Comparison of ENCODE assay signal across 1 cellular context in the genomic region with DNA sequence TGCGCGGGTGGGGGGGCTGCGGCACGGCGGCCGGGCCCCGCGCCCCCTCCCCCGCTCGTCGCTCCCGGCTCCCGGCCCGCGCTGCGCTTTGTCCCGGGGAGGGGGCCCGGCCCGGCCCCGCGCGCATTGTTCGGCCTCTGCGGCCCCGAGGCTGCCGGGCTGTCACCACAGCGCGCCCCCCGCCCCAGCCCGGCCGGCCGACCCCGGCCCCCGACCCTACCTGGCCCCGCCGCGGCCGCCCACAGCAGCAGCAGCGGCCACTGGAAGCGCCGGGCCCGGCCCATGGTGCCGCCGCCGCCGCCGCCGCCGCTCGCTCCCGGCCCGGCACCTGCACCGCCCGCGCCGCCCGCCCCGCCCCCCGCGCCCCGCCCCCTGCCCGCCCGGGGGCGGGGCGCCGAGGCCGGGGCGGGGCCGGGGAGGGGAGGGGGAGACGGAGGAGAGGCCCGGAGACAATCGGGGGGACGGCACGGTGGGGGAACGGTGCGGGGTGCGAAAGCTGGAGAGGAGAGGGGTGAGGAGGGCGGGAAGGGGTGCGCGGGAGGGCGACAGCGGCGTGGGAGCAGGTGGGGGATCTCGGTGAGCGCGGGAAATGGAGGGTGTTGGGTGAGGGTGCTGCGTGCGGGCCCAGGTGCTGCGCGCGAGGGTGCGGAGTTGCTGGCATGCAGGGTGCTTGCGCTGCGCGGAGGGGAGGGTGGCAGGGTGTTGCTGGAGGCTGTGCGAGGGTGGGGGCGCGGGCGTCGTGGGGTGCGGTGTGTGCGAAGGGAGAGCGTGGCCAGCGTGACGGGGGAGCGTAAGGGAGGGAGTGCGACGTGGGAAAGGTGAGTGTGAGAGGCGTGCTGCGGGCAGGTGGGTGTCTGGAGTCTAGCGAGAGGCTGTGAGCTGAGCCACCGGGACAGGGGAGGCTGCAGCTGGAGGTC.
TF ChIP-seq lines count a peak whose summit lies in the region.

A gene with protein sequence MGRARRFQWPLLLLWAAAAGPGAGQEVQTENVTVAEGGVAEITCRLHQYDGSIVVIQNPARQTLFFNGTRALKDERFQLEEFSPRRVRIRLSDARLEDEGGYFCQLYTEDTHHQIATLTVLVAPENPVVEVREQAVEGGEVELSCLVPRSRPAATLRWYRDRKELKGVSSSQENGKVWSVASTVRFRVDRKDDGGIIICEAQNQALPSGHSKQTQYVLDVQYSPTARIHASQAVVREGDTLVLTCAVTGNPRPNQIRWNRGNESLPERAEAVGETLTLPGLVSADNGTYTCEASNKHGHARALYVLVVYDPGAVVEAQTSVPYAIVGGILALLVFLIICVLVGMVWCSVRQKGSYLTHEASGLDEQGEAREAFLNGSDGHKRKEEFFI (minus strand): TSS at position 344 of the 917 bp plus-strand sequence. CDS start 60 bp downstream, at position 284.

TF ChIP-seq in K562, 482 proteins besides CTCF, POLR2A, EP300 and RAD21 (continued from another document and continues in another):
- peak; percentile 39; the same call in 1 of the 2 replicates for TF ChIP-seq PHF8 (IDR thresholded peaks at IDR 0.05; ENCODE audit: borderline replicate concordance, low read length)
- 0 out of 2 replicates have a peak, but pooled peaks have one; percentile 17 for TF ChIP-seq NR2C2 (CRISPR knock-in tag; IDR thresholded peaks at IDR 0.05)
- no peak for TF ChIP-seq NR2C2 (tag; IDR thresholded peaks at IDR 0.05)
- TF ChIP-seq, protein P1, sequence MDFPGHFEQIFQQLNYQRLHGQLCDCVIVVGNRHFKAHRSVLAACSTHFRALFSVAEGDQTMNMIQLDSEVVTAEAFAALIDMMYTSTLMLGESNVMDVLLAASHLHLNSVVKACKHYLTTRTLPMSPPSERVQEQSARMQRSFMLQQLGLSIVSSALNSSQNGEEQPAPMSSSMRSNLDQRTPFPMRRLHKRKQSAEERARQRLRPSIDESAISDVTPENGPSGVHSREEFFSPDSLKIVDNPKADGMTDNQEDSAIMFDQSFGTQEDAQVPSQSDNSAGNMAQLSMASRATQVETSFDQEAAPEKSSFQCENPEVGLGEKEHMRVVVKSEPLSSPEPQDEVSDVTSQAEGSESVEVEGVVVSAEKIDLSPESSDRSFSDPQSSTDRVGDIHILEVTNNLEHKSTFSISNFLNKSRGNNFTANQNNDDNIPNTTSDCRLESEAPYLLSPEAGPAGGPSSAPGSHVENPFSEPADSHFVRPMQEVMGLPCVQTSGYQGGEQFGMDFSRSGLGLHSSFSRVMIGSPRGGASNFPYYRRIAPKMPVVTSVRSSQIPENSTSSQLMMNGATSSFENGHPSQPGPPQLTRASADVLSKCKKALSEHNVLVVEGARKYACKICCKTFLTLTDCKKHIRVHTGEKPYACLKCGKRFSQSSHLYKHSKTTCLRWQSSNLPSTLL (IDR thresholded peaks at IDR 0.05): no peak
- TF ChIP-seq, protein P2, sequence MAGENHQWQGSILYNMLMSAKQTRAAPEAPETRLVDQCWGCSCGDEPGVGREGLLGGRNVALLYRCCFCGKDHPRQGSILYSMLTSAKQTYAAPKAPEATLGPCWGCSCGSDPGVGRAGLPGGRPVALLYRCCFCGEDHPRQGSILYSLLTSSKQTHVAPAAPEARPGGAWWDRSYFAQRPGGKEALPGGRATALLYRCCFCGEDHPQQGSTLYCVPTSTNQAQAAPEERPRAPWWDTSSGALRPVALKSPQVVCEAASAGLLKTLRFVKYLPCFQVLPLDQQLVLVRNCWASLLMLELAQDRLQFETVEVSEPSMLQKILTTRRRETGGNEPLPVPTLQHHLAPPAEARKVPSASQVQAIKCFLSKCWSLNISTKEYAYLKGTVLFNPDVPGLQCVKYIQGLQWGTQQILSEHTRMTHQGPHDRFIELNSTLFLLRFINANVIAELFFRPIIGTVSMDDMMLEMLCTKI (IDR thresholded peaks at IDR 0.05; ENCODE audit: partially characterized antibody): no peak
- TF ChIP-seq, protein P3, sequence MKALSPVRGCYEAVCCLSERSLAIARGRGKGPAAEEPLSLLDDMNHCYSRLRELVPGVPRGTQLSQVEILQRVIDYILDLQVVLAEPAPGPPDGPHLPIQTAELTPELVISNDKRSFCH (CRISPR knock-in tag; IDR thresholded peaks at IDR 0.05): no peak
- TF ChIP-seq, protein P3 (tag; IDR thresholded peaks at IDR 0.05): peak; percentile 31; the same call in 1 of the 2 replicates
- TF ChIP-seq, protein P4, sequence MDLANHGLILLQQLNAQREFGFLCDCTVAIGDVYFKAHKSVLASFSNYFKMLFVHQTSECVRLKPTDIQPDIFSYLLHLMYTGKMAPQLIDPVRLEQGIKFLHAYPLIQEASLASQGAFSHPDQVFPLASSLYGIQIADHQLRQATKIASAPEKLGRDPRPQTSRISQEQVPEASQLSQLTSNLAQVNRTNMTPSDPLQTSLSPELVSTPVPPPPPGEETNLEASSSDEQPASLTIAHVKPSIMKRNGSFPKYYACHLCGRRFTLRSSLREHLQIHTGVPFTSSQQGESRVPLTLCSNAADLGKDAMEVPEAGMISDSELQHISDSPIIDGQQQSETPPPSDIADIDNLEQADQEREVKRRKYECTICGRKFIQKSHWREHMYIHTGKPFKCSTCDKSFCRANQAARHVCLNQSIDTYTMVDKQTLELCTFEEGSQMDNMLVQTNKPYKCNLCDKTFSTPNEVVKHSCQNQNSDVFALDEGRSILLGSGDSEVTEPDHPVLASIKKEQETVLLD (IDR thresholded peaks at IDR 0.05): peak; percentile 57; the same call in 1 of the 2 replicates
- TF ChIP-seq PHF20 (IDR thresholded peaks at IDR 0.05; ENCODE audit: partially characterized antibody): peak; percentile 57
- TF ChIP-seq YY1 (IDR thresholded peaks at IDR 0.05; ENCODE audit: borderline replicate concordance in 1 of 3, control insufficient read depth in 1 of 3, extremely low read depth in 1 of 3, insufficient read depth in 3 of 3, insufficient read length in 1 of 3, insufficient replicate concordance in 2 of 3, low read depth in 1 of 3, low read length in 2 of 3): peak in 1 of 3 experiments; percentile 8
- TF ChIP-seq LARP7 (IDR thresholded peaks at IDR 0.05): peak; percentile 56; the same call in 1 of the 2 replicates
- 0 out of 2 replicates have a peak, but pooled peaks have one; percentile 39 for TF ChIP-seq OTX1 (CRISPR knock-in tag; IDR thresholded peaks at IDR 0.05)
- peak; percentile 72; the same call in 1 of the 2 replicates for TF ChIP-seq GATAD2A (IDR thresholded peaks at IDR 0.05)
- TF ChIP-seq MAZ (CRISPR knock-in tag; conservative IDR thresholded peaks at IDR 0.05 in 1 of 2, IDR thresholded peaks at IDR 0.05 in 1 of 2): peak; percentile 30 to 33; a peak in 1 of 4 replicates
- TF ChIP-seq, protein P5, sequence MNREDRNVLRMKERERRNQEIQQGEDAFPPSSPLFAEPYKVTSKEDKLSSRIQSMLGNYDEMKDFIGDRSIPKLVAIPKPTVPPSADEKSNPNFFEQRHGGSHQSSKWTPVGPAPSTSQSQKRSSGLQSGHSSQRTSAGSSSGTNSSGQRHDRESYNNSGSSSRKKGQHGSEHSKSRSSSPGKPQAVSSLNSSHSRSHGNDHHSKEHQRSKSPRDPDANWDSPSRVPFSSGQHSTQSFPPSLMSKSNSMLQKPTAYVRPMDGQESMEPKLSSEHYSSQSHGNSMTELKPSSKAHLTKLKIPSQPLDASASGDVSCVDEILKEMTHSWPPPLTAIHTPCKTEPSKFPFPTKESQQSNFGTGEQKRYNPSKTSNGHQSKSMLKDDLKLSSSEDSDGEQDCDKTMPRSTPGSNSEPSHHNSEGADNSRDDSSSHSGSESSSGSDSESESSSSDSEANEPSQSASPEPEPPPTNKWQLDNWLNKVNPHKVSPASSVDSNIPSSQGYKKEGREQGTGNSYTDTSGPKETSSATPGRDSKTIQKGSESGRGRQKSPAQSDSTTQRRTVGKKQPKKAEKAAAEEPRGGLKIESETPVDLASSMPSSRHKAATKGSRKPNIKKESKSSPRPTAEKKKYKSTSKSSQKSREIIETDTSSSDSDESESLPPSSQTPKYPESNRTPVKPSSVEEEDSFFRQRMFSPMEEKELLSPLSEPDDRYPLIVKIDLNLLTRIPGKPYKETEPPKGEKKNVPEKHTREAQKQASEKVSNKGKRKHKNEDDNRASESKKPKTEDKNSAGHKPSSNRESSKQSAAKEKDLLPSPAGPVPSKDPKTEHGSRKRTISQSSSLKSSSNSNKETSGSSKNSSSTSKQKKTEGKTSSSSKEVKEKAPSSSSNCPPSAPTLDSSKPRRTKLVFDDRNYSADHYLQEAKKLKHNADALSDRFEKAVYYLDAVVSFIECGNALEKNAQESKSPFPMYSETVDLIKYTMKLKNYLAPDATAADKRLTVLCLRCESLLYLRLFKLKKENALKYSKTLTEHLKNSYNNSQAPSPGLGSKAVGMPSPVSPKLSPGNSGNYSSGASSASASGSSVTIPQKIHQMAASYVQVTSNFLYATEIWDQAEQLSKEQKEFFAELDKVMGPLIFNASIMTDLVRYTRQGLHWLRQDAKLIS (CRISPR knock-in tag; IDR thresholded peaks at IDR 0.05): 0 out of 2 replicates have a peak, but pooled peaks have one; percentile 41
- peak; percentile 17; the same call in 1 of the 2 replicates for TF ChIP-seq NFIC (IDR thresholded peaks at IDR 0.05)
- no peak for TF ChIP-seq ELF2 (CRISPR knock-in tag; IDR thresholded peaks at IDR 0.05)
- no peak for TF ChIP-seq SAFB2 (IDR thresholded peaks at IDR 0.05; ENCODE audit: borderline replicate concordance, low read depth, low read length, severe bottlenecking)
- TF ChIP-seq CSDE1 (IDR thresholded peaks at IDR 0.05): no peak
- peak in 1 of 2 experiments; percentile 49; a peak in 1 of 4 replicates for TF ChIP-seq TEAD1 (CRISPR knock-in tag; IDR thresholded peaks at IDR 0.05)
- no peak for TF ChIP-seq PTTG1 (tag; IDR thresholded peaks at IDR 0.05; ENCODE audit: low read depth)
- TF ChIP-seq, protein P6, sequence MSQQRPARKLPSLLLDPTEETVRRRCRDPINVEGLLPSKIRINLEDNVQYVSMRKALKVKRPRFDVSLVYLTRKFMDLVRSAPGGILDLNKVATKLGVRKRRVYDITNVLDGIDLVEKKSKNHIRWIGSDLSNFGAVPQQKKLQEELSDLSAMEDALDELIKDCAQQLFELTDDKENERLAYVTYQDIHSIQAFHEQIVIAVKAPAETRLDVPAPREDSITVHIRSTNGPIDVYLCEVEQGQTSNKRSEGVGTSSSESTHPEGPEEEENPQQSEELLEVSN (IDR thresholded peaks at IDR 0.05; ENCODE audit: borderline replicate concordance in 1 of 2, extremely low read depth in 1 of 2, insufficient read depth in 1 of 2, insufficient read length in 1 of 2, low read depth in 1 of 2, low read length in 1 of 2, poor library complexity in 1 of 2, severe bottlenecking in 1 of 2): peak; percentile 97 to 98
- no peak for TF ChIP-seq SIX5 (IDR thresholded peaks at IDR 0.05; ENCODE audit: borderline replicate concordance in 1 of 2, insufficient read depth in 1 of 2, low read depth in 1 of 2, low read length in 2 of 2)
- peak; percentile 57 for TF ChIP-seq HMGN3 (IDR thresholded peaks at IDR 0.05; ENCODE audit: borderline replicate concordance, extremely low read depth, insufficient read length, low read depth, low read length)
- TF ChIP-seq, protein P7, sequence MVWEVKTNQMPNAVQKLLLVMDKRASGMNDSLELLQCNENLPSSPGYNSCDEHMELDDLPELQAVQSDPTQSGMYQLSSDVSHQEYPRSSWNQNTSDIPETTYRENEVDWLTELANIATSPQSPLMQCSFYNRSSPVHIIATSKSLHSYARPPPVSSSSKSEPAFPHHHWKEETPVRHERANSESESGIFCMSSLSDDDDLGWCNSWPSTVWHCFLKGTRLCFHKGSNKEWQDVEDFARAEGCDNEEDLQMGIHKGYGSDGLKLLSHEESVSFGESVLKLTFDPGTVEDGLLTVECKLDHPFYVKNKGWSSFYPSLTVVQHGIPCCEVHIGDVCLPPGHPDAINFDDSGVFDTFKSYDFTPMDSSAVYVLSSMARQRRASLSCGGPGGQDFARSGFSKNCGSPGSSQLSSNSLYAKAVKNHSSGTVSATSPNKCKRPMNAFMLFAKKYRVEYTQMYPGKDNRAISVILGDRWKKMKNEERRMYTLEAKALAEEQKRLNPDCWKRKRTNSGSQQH (CRISPR knock-in tag; IDR thresholded peaks at IDR 0.05): no peak
- peak; percentile 78 for TF ChIP-seq HNRNPK (IDR thresholded peaks at IDR 0.05; ENCODE audit: low read depth, low read length, poor library complexity, severe bottlenecking)
- peak; percentile 21 for TF ChIP-seq KDM5B (IDR thresholded peaks at IDR 0.05; ENCODE audit: insufficient replicate concordance, low read depth, low read length)
- TF ChIP-seq, protein P8, sequence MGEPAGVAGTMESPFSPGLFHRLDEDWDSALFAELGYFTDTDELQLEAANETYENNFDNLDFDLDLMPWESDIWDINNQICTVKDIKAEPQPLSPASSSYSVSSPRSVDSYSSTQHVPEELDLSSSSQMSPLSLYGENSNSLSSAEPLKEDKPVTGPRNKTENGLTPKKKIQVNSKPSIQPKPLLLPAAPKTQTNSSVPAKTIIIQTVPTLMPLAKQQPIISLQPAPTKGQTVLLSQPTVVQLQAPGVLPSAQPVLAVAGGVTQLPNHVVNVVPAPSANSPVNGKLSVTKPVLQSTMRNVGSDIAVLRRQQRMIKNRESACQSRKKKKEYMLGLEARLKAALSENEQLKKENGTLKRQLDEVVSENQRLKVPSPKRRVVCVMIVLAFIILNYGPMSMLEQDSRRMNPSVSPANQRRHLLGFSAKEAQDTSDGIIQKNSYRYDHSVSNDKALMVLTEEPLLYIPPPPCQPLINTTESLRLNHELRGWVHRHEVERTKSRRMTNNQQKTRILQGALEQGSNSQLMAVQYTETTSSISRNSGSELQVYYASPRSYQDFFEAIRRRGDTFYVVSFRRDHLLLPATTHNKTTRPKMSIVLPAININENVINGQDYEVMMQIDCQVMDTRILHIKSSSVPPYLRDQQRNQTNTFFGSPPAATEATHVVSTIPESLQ (CRISPR knock-in tag; IDR thresholded peaks at IDR 0.05): 0 out of 2 replicates have a peak, but pooled peaks have one; percentile 33
- no peak for TF ChIP-seq LEF1 (IDR thresholded peaks at IDR 0.05)
- no peak for TF ChIP-seq TBL1XR1 (IDR thresholded peaks at IDR 0.05; ENCODE audit: low read length in 2 of 2)
- no peak for TF ChIP-seq HEY1 (CRISPR knock-in tag; IDR thresholded peaks at IDR 0.05; ENCODE audit: borderline replicate concordance)
- TF ChIP-seq, protein P9, sequence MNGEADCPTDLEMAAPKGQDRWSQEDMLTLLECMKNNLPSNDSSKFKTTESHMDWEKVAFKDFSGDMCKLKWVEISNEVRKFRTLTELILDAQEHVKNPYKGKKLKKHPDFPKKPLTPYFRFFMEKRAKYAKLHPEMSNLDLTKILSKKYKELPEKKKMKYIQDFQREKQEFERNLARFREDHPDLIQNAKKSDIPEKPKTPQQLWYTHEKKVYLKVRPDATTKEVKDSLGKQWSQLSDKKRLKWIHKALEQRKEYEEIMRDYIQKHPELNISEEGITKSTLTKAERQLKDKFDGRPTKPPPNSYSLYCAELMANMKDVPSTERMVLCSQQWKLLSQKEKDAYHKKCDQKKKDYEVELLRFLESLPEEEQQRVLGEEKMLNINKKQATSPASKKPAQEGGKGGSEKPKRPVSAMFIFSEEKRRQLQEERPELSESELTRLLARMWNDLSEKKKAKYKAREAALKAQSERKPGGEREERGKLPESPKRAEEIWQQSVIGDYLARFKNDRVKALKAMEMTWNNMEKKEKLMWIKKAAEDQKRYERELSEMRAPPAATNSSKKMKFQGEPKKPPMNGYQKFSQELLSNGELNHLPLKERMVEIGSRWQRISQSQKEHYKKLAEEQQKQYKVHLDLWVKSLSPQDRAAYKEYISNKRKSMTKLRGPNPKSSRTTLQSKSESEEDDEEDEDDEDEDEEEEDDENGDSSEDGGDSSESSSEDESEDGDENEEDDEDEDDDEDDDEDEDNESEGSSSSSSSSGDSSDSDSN (IDR thresholded peaks at IDR 0.05; ENCODE audit: borderline replicate concordance in 1 of 2, low read depth in 2 of 2, low read length in 2 of 2): no peak
- TF ChIP-seq FIP1L1 (IDR thresholded peaks at IDR 0.05; ENCODE audit: low read depth, low read length, poor library complexity, severe bottlenecking): peak; percentile 21
